Comparison of ENCODE assay signal across 7 cellular contexts in the genomic region with DNA sequence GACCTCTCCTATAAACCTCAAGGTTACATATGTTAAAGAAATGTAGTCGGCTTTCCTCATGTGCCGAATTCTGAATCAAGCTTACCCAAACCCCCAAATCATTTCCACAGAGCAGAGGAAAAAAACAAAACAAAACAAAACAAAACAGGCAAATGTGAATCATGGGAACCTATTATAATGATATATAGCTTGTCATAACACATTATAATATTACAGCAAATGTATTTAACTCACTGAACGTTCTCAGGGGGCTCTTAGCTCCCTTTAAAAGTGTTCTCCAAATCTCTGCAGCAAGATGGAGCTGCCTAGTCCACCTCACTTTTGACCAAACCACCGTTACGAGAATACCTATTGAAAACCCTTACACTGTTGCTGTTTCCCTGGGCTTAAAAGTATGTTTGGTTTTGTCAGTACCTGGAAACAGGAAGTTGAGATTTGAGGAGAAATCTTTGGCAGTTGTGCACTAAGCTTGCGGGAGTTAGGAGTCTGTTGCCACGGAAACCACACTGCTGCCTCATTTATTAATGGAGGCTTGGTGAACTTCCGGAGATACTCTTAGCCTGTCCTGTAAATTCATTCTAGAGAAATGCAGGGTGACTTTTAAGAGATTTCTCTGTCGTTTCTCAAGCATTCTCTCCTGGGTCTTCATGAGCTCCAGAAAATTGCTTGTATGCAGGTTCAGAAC.
DNase-seq lines count a peak whose midpoint lies in the region; ATAC-seq, FAIRE-seq and TF ChIP-seq lines count a peak whose summit lies in the region.

No MANE protein-coding gene starts in this region.

- H3K4me1 ChIP-seq in GM23248 (ENCODE audit: insufficient read depth): peaks cover 58% of the 10 kb centered on the region
- peaks cover 3 to 51% (median 43%) of the 10 kb centered on the region in 3 donors for H3K4me1 ChIP-seq in pancreas

- H3K9me3 ChIP-seq in GM23248 (ENCODE audit: low read depth) (no peaks in the 10 kb centered on the region), pancreas (no peaks in the 10 kb centered on the region)
- no peaks in the 10 kb centered on the region for H3K9me3 ChIP-seq in CD4-positive, alpha-beta T cell (ENCODE audit: control insufficient read depth, low read length)

- DNase-seq in GM23248 (peak; percentile 80), NCI-H2227 treated with DMSO at 0.1 percent for 48 hours (lab: John Stamatoyannopoulos, UW) (peak; percentile 64), dermis microvascular lymphatic vessel endothelial cell (ENCODE audit: low read depth in 2 of 2) (peak; percentile 76 to 89), pancreas (peak in 3 of 6 donors; percentile 44 to 54 (median 45))
- DNase-seq in stimulated activated CD4-positive, alpha-beta T cell treated with anti-CD3 and anti-CD28 coated beads, Interleukin-2, amount 100 ng/mL, for 48 hours: no peak
- DNase-seq in CD4-positive, alpha-beta T cell: no peak

- no peak for TF ChIP-seq CTCF in pancreas (IDR thresholded peaks at IDR 0.05)
- no peak for TF ChIP-seq CTCF in CD4-positive, alpha-beta T cell (IDR thresholded peaks at IDR 0.05)

- in situ Hi-C loops in GM23248 (cut with MboI): no loop called here

- no peaks in the 10 kb centered on the region for H3K9me3 Mint-ChIP-seq in CD4-positive, alpha-beta T cell

- peaks cover 32% of the 10 kb centered on the region for H4K20me1 ChIP-seq in GM23248 (ENCODE audit: insufficient read depth)

- H3K9me2 ChIP-seq in GM23248 (ENCODE audit: insufficient read depth): no peaks in the 10 kb centered on the region

- no peak overlapping the region for H3K4me3 Mint-ChIP-seq in CD4-positive, alpha-beta T cell

- no peaks in the 10 kb centered on the region for H3K36me3 Mint-ChIP-seq in CD4-positive, alpha-beta T cell (ENCODE audit: low read depth)

- WGBS in GM23248 (ENCODE audit: low coverage in 1 of 2, low lambda C conversion rate in 2 of 2, missing lambda C conversion rate in 2 of 2), 2 experiments: 53 to 57% methylated on average over 9 of the region's 9 CpGs
- 33 to 40% methylated on average over 9 of the region's 9 CpGs for WGBS in pancreas, 2 donors

- POLR2A ChIA-PET in CD4-positive, alpha-beta T cell (lab: Charles Lee): interaction anchor here (0.7 kb wide), 1 partner anchor 370 kb away, joined by 3 read pairs; no protein-coding TSS in a partner anchor

- H3K36me3 ChIP-seq in GM23248 (ENCODE audit: low read depth) (no peaks in the 10 kb centered on the region), pancreas (no peaks in the 10 kb centered on the region)

- H3K4me2 ChIP-seq in GM23248 (ENCODE audit: unreplicated experiment): peak overlapping the region; percentile 40

- H2AFZ ChIP-seq in GM23248: no peak overlapping the region

- peaks cover 16% of the 10 kb centered on the region for H3K4me1 Mint-ChIP-seq in CD4-positive, alpha-beta T cell (ENCODE audit: low read depth)

- H3K27me3 Mint-ChIP-seq in CD4-positive, alpha-beta T cell: peaks cover 31% of the 10 kb centered on the region

- ATAC-seq in pancreas (peak; percentile 23 to 62 (median 48)), HG03457 (IDR thresholded peaks at IDR 0.05; ENCODE audit: unreplicated experiment) (no peak)
- ATAC-seq in CD4-positive, alpha-beta T cell (ENCODE audit: poor library complexity): no peak

- peak overlapping the region; percentile 24 for H3K9ac ChIP-seq in GM23248

- H3K4me3 ChIP-seq in GM23248 (no peak overlapping the region), pancreas (no peak overlapping the region)

- H3F3A ChIP-seq in GM23248 (ENCODE audit: insufficient read depth): peaks cover 24% of the 10 kb centered on the region

- peaks cover 100% of the 10 kb centered on the region for H3K79me2 ChIP-seq in GM23248 (ENCODE audit: insufficient read depth)

- no peak overlapping the region for H3K27ac Mint-ChIP-seq in CD4-positive, alpha-beta T cell

- intact Hi-C loops in pancreas (cut with DNase I): no loop called here
- intact Hi-C loops in CD4-positive, alpha-beta T cell (cut with DNase I, micrococcal nuclease): no loop called here

- FAIRE-seq in pancreas (lab: Jason Lieb, UNC): no peak

- H3K27ac ChIP-seq in GM23248 (peak overlapping the region; percentile 44), pancreas (peak overlapping the region in 3 of 4 donors; percentile 25 to 60 (median 45))
- no peak overlapping the region for H3K27ac ChIP-seq in CD4-positive, alpha-beta T cell (ENCODE audit: low read depth, low read length)

- H3K27me3 ChIP-seq in GM23248 (replicated peaks; ENCODE audit: insufficient read depth): no peaks in the 10 kb centered on the region
- no peaks in the 10 kb centered on the region for H3K27me3 ChIP-seq in pancreas
- H3K27me3 ChIP-seq in CD4-positive, alpha-beta T cell (ENCODE audit: control insufficient read depth, insufficient read depth, low read length): no peaks in the 10 kb centered on the region

- CTCF ChIA-PET in CD4-positive, alpha-beta T cell (lab: Charles Lee): interaction anchor here (0.7 kb wide), 1 partner anchor 26 kb away, joined by 4 read pairs; no protein-coding TSS in a partner anchor

Comparison
In these comparisons a context has a peak if more than half of its experiments do, and no peak if none do; other contexts are left out.
1. DNase-seq: peak in GM23248 (single experiment), NCI-H2227 treated with DMSO at 0.1 percent for 48 hours (single experiment) and dermis microvascular lymphatic vessel endothelial cell (2 of 2); none in stimulated activated CD4-positive, alpha-beta T cell treated with anti-CD3 and anti-CD28 coated beads, Interleukin-2, amount 100 ng/mL, for 48 hours (0 of 2) and CD4-positive, alpha-beta T cell (0 of 10).
2. ATAC-seq: peak in pancreas (4 of 4); none in HG03457 (single experiment) and CD4-positive, alpha-beta T cell (single experiment).